Comparison of ENCODE assay signal across 9 cellular contexts in the genomic region with DNA sequence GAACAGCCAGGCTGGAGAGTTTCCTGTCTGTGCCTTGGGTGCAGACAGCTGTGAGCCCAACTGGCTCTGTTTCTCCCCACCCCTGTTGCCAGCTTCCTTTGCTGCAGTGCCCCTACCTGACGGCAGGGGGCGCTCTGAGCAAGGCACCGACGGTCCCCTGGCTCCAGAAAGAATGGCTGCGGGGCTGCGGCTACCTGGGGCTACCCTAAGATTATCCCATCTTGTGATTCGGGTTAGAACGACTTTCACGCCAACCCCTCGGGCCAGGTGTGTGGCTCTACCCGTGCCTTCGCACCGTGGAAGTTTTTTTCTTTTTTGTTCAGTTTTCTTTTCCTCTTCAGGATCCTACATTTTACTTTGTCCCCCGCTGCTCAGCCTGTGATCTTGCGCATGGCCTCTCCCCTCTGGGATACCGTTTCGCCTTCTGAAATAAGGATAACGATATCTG. TPM values are rescaled to one million over a fixed set of nuclear protein-coding genes. Genes with fewer than 3 reads are reported as not detected.
DNase-seq lines count a peak whose midpoint lies in the region; ATAC-seq and TF ChIP-seq lines count a peak whose summit lies in the region.
"Had no signal": no experiment of that assay in that cellular context is flagged by ENCODE, and none has a peak within 500 bp of the region (broad histone marks: within the 10 kb centered on the region; RNA-seq: fewer than 3 reads in every experiment).

No MANE protein-coding gene starts in this region.

- dilution Hi-C loops in mammary epithelial cell (cut with HindIII; ENCODE audit: low sequenced_read_pairs): no loop called here

- H3K4me2 ChIP-seq in mammary epithelial cell (ENCODE audit: insufficient read depth, low read depth, low read length): no peak overlapping the region

- no peaks in the 10 kb centered on the region for H3K36me3 ChIP-seq in mammary epithelial cell (ENCODE audit: insufficient read depth, low read length)
- no peaks in the 10 kb centered on the region for H3K36me3 ChIP-seq in kidney epithelial cell (ENCODE audit: control insufficient read depth, insufficient read depth, low read length)

- no TSS peak for BruUV-seq in mammary epithelial cell (replicated peaks; lab: Mats Ljungman, UMichigan)

- no peaks in the 10 kb centered on the region for H4K20me1 ChIP-seq in mammary epithelial cell (ENCODE audit: insufficient read depth, low read length)
- H4K20me1 ChIP-seq: BLaER1 treated with 17β-estradiol and CSF1 and Interleukin-3, amounts not matched to agents 10 nM and 100 nM had no signal

- CTCF ChIA-PET in mammary epithelial cell (lab: Charles Lee; ENCODE audit: low non-redundant PET): interaction anchor here (0.6 to 1.0 kb wide), 8 partner anchors 49 to 415 kb away, joined by 3 to 10 read pairs (median 4); no protein-coding TSS in a partner anchor

- H3K27ac ChIP-seq in mammary epithelial cell (ENCODE audit: insufficient read depth, low read depth, low read length): no peak overlapping the region
- H3K27ac ChIP-seq: BLaER1 treated with 17β-estradiol and CSF1 and Interleukin-3, amounts not matched to agents 10 nM and 100 nM had no signal

- in situ Hi-C loops in mammary epithelial cell (cut with MboI; ENCODE audit: low sequenced_read_pairs in 2 of 2): loop anchor here (5.0 to 10.0 kb wide), 2 partner anchors 48 to 239 kb away; partner anchors contain the start of gene EPB41L1 (in 1 of the 2)

- H2AFZ ChIP-seq in mammary epithelial cell (ENCODE audit: low read depth, low read length): no peak overlapping the region

- no peak overlapping the region for H3K4me3 ChIP-seq in mammary epithelial cell (replicated peaks in 1 of 3; ENCODE audit: insufficient read depth in 1 of 3, low read depth in 2 of 3, low read length in 3 of 3)
- no peak overlapping the region for H3K4me3 ChIP-seq in kidney epithelial cell (ENCODE audit: low read depth, low read length)
- H3K4me3 ChIP-seq: BLaER1 treated with 17β-estradiol and CSF1 and Interleukin-3, amounts not matched to agents 10 nM and 100 nM had no signal

- no peaks in the 10 kb centered on the region for H3K4me1 ChIP-seq in mammary epithelial cell (ENCODE audit: insufficient read depth, low read length)
- H3K4me1 ChIP-seq: BLaER1 treated with 17β-estradiol and CSF1 and Interleukin-3, amounts not matched to agents 10 nM and 100 nM had no signal

- no peak for ATAC-seq in HG02623 (IDR thresholded peaks at IDR 0.05; ENCODE audit: unreplicated experiment)

- H3K9ac ChIP-seq in mammary epithelial cell (ENCODE audit: insufficient read depth, low read length): no peak overlapping the region
- H3K9ac ChIP-seq: BLaER1 treated with 17β-estradiol and CSF1 and Interleukin-3, amounts not matched to agents 10 nM and 100 nM had no signal

- H3K79me2 ChIP-seq in mammary epithelial cell (ENCODE audit: insufficient read depth, low read length): no peaks in the 10 kb centered on the region

- DNase-seq in NCI-H510A treated with DMSO at 0.1 percent for 48 hours (lab: John Stamatoyannopoulos, UW) (peak; percentile 34), NCI-H510A (lab: John Stamatoyannopoulos, UW) (no peak), NCI-H2107 treated with DMSO at 0.1 percent for 48 hours (lab: John Stamatoyannopoulos, UW; ENCODE audit: unreplicated experiment) (peak; percentile 25), mammary epithelial cell (peak; percentile 33), kidney epithelial cell (ENCODE audit: low read depth) (no peak)
- DNase-seq in activated CD4-positive, CD25-positive, alpha-beta regulatory T cell (lab: John Stamatoyannopoulos, UW): peak; percentile 50 to 73 (median 58)
- peak; percentile 75 to 83 for DNase-seq in stimulated activated CD4-positive, alpha-beta T cell treated with anti-CD3 and anti-CD28 coated beads, Interleukin-2, amount 100 ng/mL, for 48 hours

- TF ChIP-seq CTCF in mammary epithelial cell (conservative IDR thresholded peaks at IDR 0.05 in 1 of 2, IDR thresholded peaks at IDR 0.05 in 1 of 2; ENCODE audit: extremely low read depth in 1 of 2, insufficient read depth in 1 of 2, low read depth in 1 of 2, low read length in 2 of 2) (peak; percentile 96 to 99), kidney epithelial cell (IDR thresholded peaks at IDR 0.05; ENCODE audit: insufficient read depth, low read length, poor library complexity, severe bottlenecking) (peak; percentile 99)

- H3K27me3 ChIP-seq in mammary epithelial cell (ENCODE audit: insufficient read depth, low read length): no peaks in the 10 kb centered on the region
- H3K27me3 ChIP-seq in kidney epithelial cell (ENCODE audit: control insufficient read depth, insufficient read depth, low read length): no peaks in the 10 kb centered on the region
- H3K27me3 ChIP-seq: BLaER1 treated with 17β-estradiol and CSF1 and Interleukin-3, amounts not matched to agents 10 nM and 100 nM had no signal

- WGBS in mammary epithelial cell (ENCODE audit: low coverage, missing lambda C conversion rate): 19% methylated on average over 14 of the region's 18 CpGs

- H3K9me3 ChIP-seq in mammary epithelial cell (replicated peaks; ENCODE audit: insufficient read depth, low read length): no peaks in the 10 kb centered on the region
- H3K9me3 ChIP-seq: BLaER1 treated with 17β-estradiol and CSF1 and Interleukin-3, amounts not matched to agents 10 nM and 100 nM had no signal

- intact Hi-C loops in mammary epithelial cell (cut with micrococcal nuclease): loop anchor here (1.0 kb wide), 3 partner anchors 236 to 716 kb away; no protein-coding TSS in a partner anchor

RNA-seq across cellular contexts. Expression of gene AAR2, which starts 33.4 kb away (rescaled TPM):
- 10 to 100 TPM; 20.9 to 29.3 TPM for total RNA-seq in mammary epithelial cell
- polyA plus RNA-seq in mammary epithelial cell: 26.8 TPM
- polyA minus RNA-seq in mammary epithelial cell: 19.4 TPM
- 30.1 and 32.9 TPM in 2 replicates for total RNA-seq in kidney epithelial cell

RNA-seq across cellular contexts. Expression of gene EPB41L1, which starts 48.4 kb away (rescaled TPM):
- total RNA-seq in mammary epithelial cell (10 to 100 TPM; 14.4 to 29.7 TPM), kidney epithelial cell (25.0 and 28.0 TPM in 2 replicates)
- polyA plus RNA-seq in mammary epithelial cell: 8.9 TPM
- 27.8 TPM for polyA minus RNA-seq in mammary epithelial cell

Comparison
In these comparisons a context has a peak if more than half of its experiments do, and no peak if none do; other contexts are left out.
1. DNase-seq: peak in NCI-H510A treated with DMSO at 0.1 percent for 48 hours (single experiment), NCI-H2107 treated with DMSO at 0.1 percent for 48 hours (single experiment), activated CD4-positive, CD25-positive, alpha-beta regulatory T cell (4 of 4), mammary epithelial cell (single experiment) and stimulated activated CD4-positive, alpha-beta T cell treated with anti-CD3 and anti-CD28 coated beads, Interleukin-2, amount 100 ng/mL, for 48 hours (2 of 2); none in NCI-H510A (single experiment) and kidney epithelial cell (single experiment).